17 cellular contexts compared by ENCODE assay signal in genomic region chr14:88983755-88984154, GRCh38.
DNase-seq lines count a peak whose midpoint lies in the region; ATAC-seq, FAIRE-seq and TF ChIP-seq lines count a peak whose summit lies in the region.
"Had no signal": no experiment of that assay in that cellular context is flagged by ENCODE, and none has a peak within 500 bp of the region (broad histone marks: within the 10 kb centered on the region; RNA-seq: fewer than 3 reads in every experiment).

No MANE protein-coding gene starts in this region.

- CTCF ChIA-PET in HepG2 (lab: Yijun Ruan, JAX; ENCODE audit: low intra/inter-chr PET ratio, low total read pairs) = no interaction called here

- H3F3A ChIP-seq in smooth muscle cell (ENCODE audit: low read depth) = no peaks in the 10 kb centered on the region

- no TSS peak for BruUV-seq in HepG2 (replicated peaks; lab: Mats Ljungman, UMichigan)

- TF ChIP-seq EP300 in HepG2 (IDR thresholded peaks at IDR 0.05; ENCODE audit: low read depth in 2 of 2, low read length in 2 of 2) (no peak), HepG2 (CRISPR knock-in tag; IDR thresholded peaks at IDR 0.05; ENCODE audit: borderline replicate concordance) (no peak)

- TF ChIP-seq POLR2A in HepG2 (IDR thresholded peaks at IDR 0.05; ENCODE audit: insufficient read depth in 1 of 2, low read depth in 2 of 2, low read length in 2 of 2) (no peak), thyroid gland (IDR thresholded peaks at IDR 0.05) (no peak)

- H3K4me3 ChIP-seq in MG63 (no peak overlapping the region), bronchial epithelial cell (ENCODE audit: low read depth, low read length) (no peak overlapping the region), HepG2 (replicated peaks in 1 of 3; ENCODE audit: insufficient read depth in 1 of 3, low read depth in 2 of 3, low read length in 3 of 3) (no peak overlapping the region), thyroid gland (replicated peaks in 1 of 3) (no peak overlapping the region), smooth muscle cell (no peak overlapping the region)
- H3K4me3 ChIP-seq: SK-N-MC, suprapubic skin had no signal

- FAIRE-seq in bronchial epithelial cell (lab: Jason Lieb, UNC) = no peak
- no peak for FAIRE-seq in HepG2 (lab: Jason Lieb, UNC)
- FAIRE-seq: D721Med, islet of Langerhans had no signal

- H3K4me1 ChIP-seq in HepG2 (ENCODE audit: insufficient read depth, low read length) = no peaks in the 10 kb centered on the region
- no peaks in the 10 kb centered on the region for H3K4me1 ChIP-seq in thyroid gland
- no peaks in the 10 kb centered on the region for H3K4me1 ChIP-seq in smooth muscle cell (ENCODE audit: low read depth)
- H3K4me1 ChIP-seq: suprapubic skin had no signal

- no peaks in the 10 kb centered on the region for H3K79me2 ChIP-seq in HepG2 (ENCODE audit: insufficient read depth, low read length)
- no peaks in the 10 kb centered on the region for H3K79me2 ChIP-seq in smooth muscle cell (ENCODE audit: low read depth)

- H3K27me3 ChIP-seq in MG63 (no peaks in the 10 kb centered on the region), bronchial epithelial cell (ENCODE audit: control insufficient read depth, insufficient read depth, low read length) (no peaks in the 10 kb centered on the region), HepG2 (ENCODE audit: control insufficient read depth in 1 of 2, insufficient read depth in 2 of 2, low read length in 2 of 2) (no peaks in the 10 kb centered on the region; a peak in 1 of 5 replicates), thyroid gland (no peaks in the 10 kb centered on the region), smooth muscle cell (ENCODE audit: low read depth) (peaks cover 10% of the 10 kb centered on the region)

- H4K20me1 ChIP-seq in HepG2 (ENCODE audit: insufficient read depth, low read length) (no peaks in the 10 kb centered on the region), smooth muscle cell (ENCODE audit: low read depth) (no peaks in the 10 kb centered on the region)

- H3K9me3 ChIP-seq in MG63 = no peaks in the 10 kb centered on the region
- H3K9me3 ChIP-seq in HepG2 (ENCODE audit: low read length) = peaks cover 9% of the 10 kb centered on the region; the same call in 1 of the 2 replicates
- no peaks in the 10 kb centered on the region for H3K9me3 ChIP-seq in thyroid gland
- H3K9me3 ChIP-seq in smooth muscle cell (replicated peaks; ENCODE audit: low read depth) = no peaks in the 10 kb centered on the region
- H3K9me3 ChIP-seq: suprapubic skin had no signal

- in situ Hi-C loops in HepG2 (cut with HindIII; ENCODE audit: extremely low pct_ligation_motif_present, low pct_unique_long_range_greater_than_20kb) = no loop called here

- H3K36me3 ChIP-seq in MG63 = no peaks in the 10 kb centered on the region
- H3K36me3 ChIP-seq in bronchial epithelial cell (ENCODE audit: control insufficient read depth, insufficient read depth, low read length) = no peaks in the 10 kb centered on the region
- no peaks in the 10 kb centered on the region for H3K36me3 ChIP-seq in HepG2 (replicated peaks in 1 of 2; ENCODE audit: control insufficient read depth in 1 of 2, insufficient read depth in 2 of 2, low read length in 2 of 2)
- no peaks in the 10 kb centered on the region for H3K36me3 ChIP-seq in thyroid gland
- no peaks in the 10 kb centered on the region for H3K36me3 ChIP-seq in smooth muscle cell (ENCODE audit: low read depth)
- H3K36me3 ChIP-seq: suprapubic skin had no signal

- H3K27ac ChIP-seq in HepG2 (ENCODE audit: extremely low read length, insufficient read depth, low read length) (no peak overlapping the region), thyroid gland (no peak overlapping the region), smooth muscle cell (ENCODE audit: low read depth) (no peak overlapping the region)
- H3K27ac ChIP-seq: SK-N-MC, suprapubic skin had no signal

- intact Hi-C loops in HepG2 (cut with micrococcal nuclease; ENCODE audit: unreplicated experiment) (no loop called here), thyroid gland (cut with DNase I) (no loop called here)

- H2AFZ ChIP-seq in HepG2 (ENCODE audit: low read length) (no peak overlapping the region), smooth muscle cell (ENCODE audit: low read depth) (no peak overlapping the region)

- no peak for TF ChIP-seq RAD21 in HepG2 (CRISPR knock-in tag; IDR thresholded peaks at IDR 0.05)

- H3K9ac ChIP-seq in HepG2 (ENCODE audit: insufficient read depth, low read depth, low read length) (no peak overlapping the region), smooth muscle cell (ENCODE audit: low read depth) (no peak overlapping the region)

- POLR2A ChIA-PET in HepG2 (lab: Yijun Ruan, JAX) = no interaction called here

- WGBS in HepG2 (ENCODE audit: low lambda C conversion rate) = 0% methylated on average over 4 of the region's 4 CpGs
- WGBS in thyroid gland, 2 donors = 64 to 71% methylated on average over 4 of the region's 4 CpGs
- WGBS in smooth muscle cell (ENCODE audit: low lambda C conversion rate) = 48% methylated on average over 4 of the region's 4 CpGs

- ATAC-seq in HepG2 (no peak), HG02981 (IDR thresholded peaks at IDR 0.05; ENCODE audit: unreplicated experiment) (no peak)
- ATAC-seq: effector memory CD8-positive, alpha-beta T cell had no signal

- DNase-seq in DMS53 treated with DMSO at 0.1 percent for 48 hours (lab: John Stamatoyannopoulos, UW; ENCODE audit: unreplicated experiment) (peak; percentile 47), MG63 (peak; percentile 77), bronchial epithelial cell (ENCODE audit: low read depth) (peak; percentile 91), HepG2 (ENCODE audit: low spot score) (no peak), thyroid gland (no peak), smooth muscle cell (lab: John Stamatoyannopoulos, UW; ENCODE audit: unreplicated experiment) (no peak), cerebellar nuclear complex (lab: John Stamatoyannopoulos, UW) (no peak)
- DNase-seq: activated CD4-positive, alpha-beta T cell treated with anti-CD3 and anti-CD28 coated beads, Interleukin-2, amount 10 ng/mL, durations not matched to agents 7 days and 5 days; activated naive CD4-positive, alpha-beta T cell treated with anti-CD3 and anti-CD28 coated beads for 36 hours; effector memory CD8-positive, alpha-beta T cell; KG1; stimulated activated CD4-positive, alpha-beta T cell treated with anti-CD3 and anti-CD28 coated beads, Interleukin-4, amount 100 ng/mL, for 1 hour had no signal

- H3K4me2 ChIP-seq in HepG2 (ENCODE audit: low read depth, low read length) (no peak overlapping the region), smooth muscle cell (no peak overlapping the region)

- no peak for TF ChIP-seq CTCF in bronchial epithelial cell (IDR thresholded peaks at IDR 0.05; ENCODE audit: insufficient read depth, low read length, severe bottlenecking)
- no peak for TF ChIP-seq CTCF in HepG2 (CRISPR knock-in tag; IDR thresholded peaks at IDR 0.05)
- TF ChIP-seq CTCF in thyroid gland (IDR thresholded peaks at IDR 0.05) = no peak
- no peak for TF ChIP-seq CTCF in smooth muscle cell (IDR thresholded peaks at IDR 0.05; ENCODE audit: borderline replicate concordance, insufficient read depth, poor library complexity, severe bottlenecking)

TF ChIP-seq in HepG2, 621 proteins besides CTCF, POLR2A, EP300 and RAD21:
- TF ChIP-seq FOSL2 (CRISPR knock-in tag; IDR thresholded peaks at IDR 0.05) (0 out of 2 replicates have a peak, but pooled peaks have one; percentile 10), LCORL (IDR thresholded peaks at IDR 0.05) (no peak), LCORL (CRISPR knock-in tag; IDR thresholded peaks at IDR 0.05) (no peak), ZNF619 (CRISPR knock-in tag; IDR thresholded peaks at IDR 0.05) (no peak), ZNF672 (CRISPR knock-in tag; IDR thresholded peaks at IDR 0.05) (no peak), ELK4 (CRISPR knock-in tag; IDR thresholded peaks at IDR 0.05; ENCODE audit: borderline replicate concordance) (no peak), ZNF232 (CRISPR knock-in tag; IDR thresholded peaks at IDR 0.05; ENCODE audit: borderline replicate concordance) (no peak)

Comparison
In these comparisons a context has a peak if more than half of its experiments do, and no peak if none do; other contexts are left out.
1. DNase-seq: peak in DMS53 treated with DMSO at 0.1 percent for 48 hours (single experiment), MG63 (single experiment) and bronchial epithelial cell (single experiment); none in HepG2 (single experiment), thyroid gland (0 of 2), smooth muscle cell (single experiment) and cerebellar nuclear complex (0 of 2).